Comparison of ENCODE assay signal across 16 cellular contexts in the genomic region with DNA sequence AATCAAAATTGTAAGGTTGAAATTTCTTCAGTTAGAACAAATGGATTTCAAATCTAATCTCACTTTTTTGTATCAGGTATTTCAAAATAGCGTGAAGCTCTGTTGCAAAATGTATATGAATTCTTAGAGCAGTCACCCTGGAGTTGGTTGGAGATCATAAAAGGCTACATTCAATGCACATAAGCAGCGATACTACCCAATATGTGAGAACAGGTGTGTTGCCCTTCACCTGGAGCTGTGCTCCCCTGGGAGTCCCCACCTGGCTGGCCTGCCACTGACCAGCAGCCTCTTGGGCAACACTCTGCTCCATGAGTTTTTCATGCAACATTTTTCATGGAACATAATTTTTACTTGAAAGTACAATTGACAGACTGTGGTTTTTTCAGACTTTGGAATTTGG.
A peak's percentile ranks its signal among the peaks of the same experiment; 100 is the strongest.
DNase-seq lines count a peak whose midpoint lies in the region; ATAC-seq and TF ChIP-seq lines count a peak whose summit lies in the region.
"Had no signal": no experiment of that assay in that cellular context is flagged by ENCODE, and none has a peak within 500 bp of the region (broad histone marks: within the 10 kb centered on the region; RNA-seq: fewer than 3 reads in every experiment).

No MANE protein-coding gene starts in this region.

- peak overlapping the region; percentile 81 for H3K27ac ChIP-seq in RWPE2 (ENCODE audit: poor library complexity, severe bottlenecking)
- H3K27ac ChIP-seq: 22Rv1, A549, BLaER1, GM23248 had no signal

- peaks cover 4% of the 10 kb centered on the region for H3K36me3 ChIP-seq in RWPE2 (ENCODE audit: low read depth)
- H3K36me3 ChIP-seq: HAP-1 had no signal

- no peak overlapping the region for H3K4me3 ChIP-seq in RWPE2 (ENCODE audit: severe bottlenecking)
- H3K4me3 ChIP-seq: A549, BLaER1, GM23248, HAP-1 had no signal

- H3K27ac Mint-ChIP-seq in T-helper 2 cell treated with Interferon-gamma antibody and Interleukin-4, amounts not matched to agents 5 μg/mL and 100 μg/mL, for 36 hours, result no peak overlapping the region
- no peak overlapping the region for H3K27ac Mint-ChIP-seq in activated CD4-positive, alpha-beta T cell treated with anti-CD3 and anti-CD28 coated beads, Interleukin-2, amount 10 ng/mL, durations not matched to agents 24 days and 14 days
- H3K27ac Mint-ChIP-seq: CD14-positive monocyte; CD4-positive, alpha-beta memory T cell had no signal

- no peak for ATAC-seq in RWPE2 (ENCODE audit: low read depth)
- ATAC-seq in left colon, result peak; percentile 76
- ATAC-seq: A549 had no signal

- no peak for TF ChIP-seq CTCF in RWPE2 (IDR thresholded peaks at IDR 0.05; ENCODE audit: poor library complexity, severe bottlenecking)

- H3K4me1 ChIP-seq in RWPE2 (ENCODE audit: insufficient read depth, poor library complexity, severe bottlenecking), result peaks cover 16% of the 10 kb centered on the region
- H3K4me1 ChIP-seq: A549, HAP-1 had no signal

- H3K27me3 Mint-ChIP-seq in T-helper 2 cell treated with Interferon-gamma antibody and Interleukin-4, amounts not matched to agents 5 μg/mL and 100 μg/mL, for 36 hours (ENCODE audit: low read depth), result no peaks in the 10 kb centered on the region
- no peaks in the 10 kb centered on the region for H3K27me3 Mint-ChIP-seq in activated CD4-positive, alpha-beta T cell treated with anti-CD3 and anti-CD28 coated beads, Interleukin-2, amount 10 ng/mL, durations not matched to agents 24 days and 14 days
- H3K27me3 Mint-ChIP-seq: CD4-positive, alpha-beta memory T cell had no signal

- no peaks in the 10 kb centered on the region for H3K9me3 ChIP-seq in RWPE2 (ENCODE audit: severe bottlenecking)
- H3K9me3 ChIP-seq: A549, HAP-1 had no signal

- peaks cover under 1% of the 10 kb centered on the region for H3K9me3 Mint-ChIP-seq in T-helper 2 cell treated with Interferon-gamma antibody and Interleukin-4, amounts not matched to agents 5 μg/mL and 100 μg/mL, for 36 hours
- H3K9me3 Mint-ChIP-seq in activated CD4-positive, alpha-beta T cell treated with anti-CD3 and anti-CD28 coated beads, Interleukin-2, amount 10 ng/mL, durations not matched to agents 24 days and 14 days, result peaks cover under 1% of the 10 kb centered on the region
- H3K9me3 Mint-ChIP-seq: CD14-positive monocyte had no signal

- intact Hi-C loops in left colon (cut with DNase I, micrococcal nuclease), result no loop called here
- intact Hi-C loops in activated CD4-positive, alpha-beta T cell treated with anti-CD3 and anti-CD28 coated beads, Interleukin-2, amount 10 ng/mL, durations not matched to agents 24 days and 14 days (cut with micrococcal nuclease), result no loop called here

- peaks cover 5% of the 10 kb centered on the region for H3K36me3 Mint-ChIP-seq in T-helper 2 cell treated with Interferon-gamma antibody and Interleukin-4, amounts not matched to agents 5 μg/mL and 100 μg/mL, for 36 hours (ENCODE audit: low read depth)
- peaks cover 7% of the 10 kb centered on the region for H3K36me3 Mint-ChIP-seq in activated CD4-positive, alpha-beta T cell treated with anti-CD3 and anti-CD28 coated beads, Interleukin-2, amount 10 ng/mL, durations not matched to agents 24 days and 14 days (ENCODE audit: low read depth)

- H3K27me3 ChIP-seq in RWPE2 (ENCODE audit: insufficient read depth, poor library complexity, severe bottlenecking), result no peaks in the 10 kb centered on the region
- H3K27me3 ChIP-seq: BLaER1 had no signal

- no peak overlapping the region for H3K4me3 Mint-ChIP-seq in T-helper 2 cell treated with Interferon-gamma antibody and Interleukin-4, amounts not matched to agents 5 μg/mL and 100 μg/mL, for 36 hours
- H3K4me3 Mint-ChIP-seq in activated CD4-positive, alpha-beta T cell treated with anti-CD3 and anti-CD28 coated beads, Interleukin-2, amount 10 ng/mL, durations not matched to agents 24 days and 14 days, result no peak overlapping the region
- H3K4me3 Mint-ChIP-seq: CD14-positive monocyte; CD4-positive, alpha-beta memory T cell had no signal

- peaks cover 11% of the 10 kb centered on the region for H3K4me1 Mint-ChIP-seq in T-helper 2 cell treated with Interferon-gamma antibody and Interleukin-4, amounts not matched to agents 5 μg/mL and 100 μg/mL, for 36 hours (ENCODE audit: low read depth)
- peaks cover 9% of the 10 kb centered on the region for H3K4me1 Mint-ChIP-seq in activated CD4-positive, alpha-beta T cell treated with anti-CD3 and anti-CD28 coated beads, Interleukin-2, amount 10 ng/mL, durations not matched to agents 24 days and 14 days
- H3K4me1 Mint-ChIP-seq: CD4-positive, alpha-beta memory T cell had no signal

- DNase-seq in DMS79 (lab: John Stamatoyannopoulos, UW), result peak; percentile 3
- DNase-seq in DMS79 treated with DMSO at 0.1 percent for 48 hours (lab: John Stamatoyannopoulos, UW), result no peak
- DNase-seq in NCI-H2107 treated with DMSO at 0.1 percent for 48 hours (lab: John Stamatoyannopoulos, UW; ENCODE audit: unreplicated experiment), result peak; percentile 7
- no peak for DNase-seq in NCI-H2107 (lab: John Stamatoyannopoulos, UW)
- DNase-seq in RWPE2 (ENCODE audit: low spot score), result no peak
- DNase-seq in left colon, result no peak
- no peak for DNase-seq in T-helper 2 cell treated with Interferon-gamma antibody and Interleukin-4, amounts not matched to agents 5 μg/mL and 100 μg/mL, for 36 hours (ENCODE audit: low spot score)
- DNase-seq in activated CD4-positive, alpha-beta T cell treated with anti-CD3 and anti-CD28 coated beads, Interleukin-2, amount 10 ng/mL, durations not matched to agents 24 days and 14 days, result no peak
- DNase-seq: CD4-positive, alpha-beta memory T cell; GDM1; GM23248 had no signal

Comparison
In these comparisons a context has a peak if more than half of its experiments do, and no peak if none do; other contexts are left out.
1. DNase-seq: peak in DMS79 (single experiment) and NCI-H2107 treated with DMSO at 0.1 percent for 48 hours (single experiment); none in DMS79 treated with DMSO at 0.1 percent for 48 hours (single experiment), NCI-H2107 (single experiment), RWPE2 (single experiment), left colon (0 of 2), T-helper 2 cell treated with Interferon-gamma antibody and Interleukin-4, amounts not matched to agents 5 μg/mL and 100 μg/mL, for 36 hours (single experiment) and activated CD4-positive, alpha-beta T cell treated with anti-CD3 and anti-CD28 coated beads, Interleukin-2, amount 10 ng/mL, durations not matched to agents 24 days and 14 days (single experiment).